In genomic region chr6:43668151-43669028, GRCh38 we compare ENCODE assay signal across 8 cellular contexts. TPM values are rescaled to one million over a fixed set of nuclear protein-coding genes. Genes with fewer than 3 reads are reported as not detected.
DNase-seq lines count a peak whose midpoint lies in the region; ATAC-seq and TF ChIP-seq lines count a peak whose summit lies in the region.

No MANE protein-coding gene starts in this region.

- H3K36me3 ChIP-seq in endodermal cell (ENCODE audit: control insufficient read depth, insufficient read depth, low read length): peaks cover 22% of the 10 kb centered on the region

- H3K9me3 ChIP-seq in endodermal cell (ENCODE audit: control insufficient read depth, low read length): no peaks in the 10 kb centered on the region

- H3K27me3 ChIP-seq in endodermal cell (ENCODE audit: control insufficient read depth, insufficient read depth, low read length, poor library complexity, severe bottlenecking): no peaks in the 10 kb centered on the region

- peak overlapping the region; percentile 76 for H3K27ac Mint-ChIP-seq in activated CD4-positive, alpha-beta T cell treated with anti-CD3 and anti-CD28 coated beads, Interleukin-2, amount 10 ng/mL, durations not matched to agents 24 days and 14 days
- H3K27ac Mint-ChIP-seq in endodermal cell: peak overlapping the region; percentile 82
- H3K27ac Mint-ChIP-seq in stimulated activated naive CD8-positive, alpha-beta T cell treated with anti-CD3 and anti-CD28 coated beads, Interleukin-15, Interleukin-2, amounts not matched to agents 100 ng/mL and 50 ng/mL, for 24 hours: peak overlapping the region; percentile 71

- H3K36me3 Mint-ChIP-seq in activated CD4-positive, alpha-beta T cell treated with anti-CD3 and anti-CD28 coated beads, Interleukin-2, amount 10 ng/mL, durations not matched to agents 24 days and 14 days (ENCODE audit: low read depth): peaks cover 27% of the 10 kb centered on the region
- peaks cover 17% of the 10 kb centered on the region for H3K36me3 Mint-ChIP-seq in endodermal cell (ENCODE audit: low read depth)
- H3K36me3 Mint-ChIP-seq in stimulated activated naive CD8-positive, alpha-beta T cell treated with anti-CD3 and anti-CD28 coated beads, Interleukin-15, Interleukin-2, amounts not matched to agents 100 ng/mL and 50 ng/mL, for 24 hours (ENCODE audit: low read depth): peaks cover 18% of the 10 kb centered on the region

- no peak overlapping the region for H3K9ac ChIP-seq in endodermal cell (ENCODE audit: extremely low read depth, low read length, poor library complexity, severe bottlenecking)

- H3K4me1 Mint-ChIP-seq in activated CD4-positive, alpha-beta T cell treated with anti-CD3 and anti-CD28 coated beads, Interleukin-2, amount 10 ng/mL, durations not matched to agents 24 days and 14 days: peaks cover 38% of the 10 kb centered on the region
- peaks cover 36% of the 10 kb centered on the region for H3K4me1 Mint-ChIP-seq in endodermal cell
- peaks cover 35% of the 10 kb centered on the region for H3K4me1 Mint-ChIP-seq in stimulated activated naive CD8-positive, alpha-beta T cell treated with anti-CD3 and anti-CD28 coated beads, Interleukin-15, Interleukin-2, amounts not matched to agents 100 ng/mL and 50 ng/mL, for 24 hours (ENCODE audit: low read depth)

- no peaks in the 10 kb centered on the region for H3K9me3 Mint-ChIP-seq in activated CD4-positive, alpha-beta T cell treated with anti-CD3 and anti-CD28 coated beads, Interleukin-2, amount 10 ng/mL, durations not matched to agents 24 days and 14 days
- H3K9me3 Mint-ChIP-seq in endodermal cell: no peaks in the 10 kb centered on the region
- H3K9me3 Mint-ChIP-seq in stimulated activated naive CD8-positive, alpha-beta T cell treated with anti-CD3 and anti-CD28 coated beads, Interleukin-15, Interleukin-2, amounts not matched to agents 100 ng/mL and 50 ng/mL, for 24 hours: no peaks in the 10 kb centered on the region

- intact Hi-C loops in activated CD4-positive, alpha-beta T cell treated with anti-CD3 and anti-CD28 coated beads, Interleukin-2, amount 10 ng/mL, durations not matched to agents 24 days and 14 days (cut with micrococcal nuclease): no loop called here

- H3K27ac ChIP-seq in endodermal cell (ENCODE audit: low read depth, low read length): no peak overlapping the region

- TF ChIP-seq CTCF in endodermal cell (conservative IDR thresholded peaks at IDR 0.05): peak; percentile 73

- WGBS in endodermal cell (ENCODE audit: insufficient coverage in 1 of 2, insufficient read length in 1 of 2), 2 experiments: 23 to 38% methylated on average over 7 to 17 of the region's 17 CpGs

- no peak overlapping the region for H3K4me3 ChIP-seq in endodermal cell (ENCODE audit: low read length)

- peak overlapping the region; percentile 52 for H3K4me3 Mint-ChIP-seq in activated CD4-positive, alpha-beta T cell treated with anti-CD3 and anti-CD28 coated beads, Interleukin-2, amount 10 ng/mL, durations not matched to agents 24 days and 14 days
- peak overlapping the region; percentile 37 for H3K4me3 Mint-ChIP-seq in endodermal cell
- peak overlapping the region; percentile 58 for H3K4me3 Mint-ChIP-seq in stimulated activated naive CD8-positive, alpha-beta T cell treated with anti-CD3 and anti-CD28 coated beads, Interleukin-15, Interleukin-2, amounts not matched to agents 100 ng/mL and 50 ng/mL, for 24 hours

- ATAC-seq in HG02623 (IDR thresholded peaks at IDR 0.05; ENCODE audit: unreplicated experiment): peak; percentile 54

- DNase-seq in DMS79 (lab: John Stamatoyannopoulos, UW) (peak; percentile 81), NCI-H2227 (lab: John Stamatoyannopoulos, UW; ENCODE audit: unreplicated experiment) (peak; percentile 18), endodermal cell (peak; percentile 92), midbrain (lab: John Stamatoyannopoulos, UW) (peak; percentile 40), NCI-H446 treated with DMSO at 0.1 percent for 48 hours (lab: John Stamatoyannopoulos, UW) (no peak)
- peak; percentile 81 for DNase-seq in activated CD4-positive, alpha-beta T cell treated with anti-CD3 and anti-CD28 coated beads, Interleukin-2, amount 10 ng/mL, durations not matched to agents 24 days and 14 days

- H3K4me1 ChIP-seq in endodermal cell (ENCODE audit: control insufficient read depth, insufficient read depth, low read length): peaks cover 18% of the 10 kb centered on the region

- H3K27me3 Mint-ChIP-seq in activated CD4-positive, alpha-beta T cell treated with anti-CD3 and anti-CD28 coated beads, Interleukin-2, amount 10 ng/mL, durations not matched to agents 24 days and 14 days: no peaks in the 10 kb centered on the region
- peaks cover 2% of the 10 kb centered on the region for H3K27me3 Mint-ChIP-seq in endodermal cell (ENCODE audit: insufficient read depth)
- no peaks in the 10 kb centered on the region for H3K27me3 Mint-ChIP-seq in stimulated activated naive CD8-positive, alpha-beta T cell treated with anti-CD3 and anti-CD28 coated beads, Interleukin-15, Interleukin-2, amounts not matched to agents 100 ng/mL and 50 ng/mL, for 24 hours

RNA-seq across cellular contexts. Expression of gene MRPS18A, which starts 19.2 kb away (rescaled TPM):
- total RNA-seq in activated CD4-positive, alpha-beta T cell treated with anti-CD3 and anti-CD28 coated beads, Interleukin-2, amount 10 ng/mL, durations not matched to agents 24 days and 14 days: 47.4 and 50.1 TPM in 2 replicates
- total RNA-seq in endodermal cell: 10 to 100 TPM; 53.6 to 58.8 TPM
- polyA plus RNA-seq in endodermal cell (2013, experiment 1 of 2): 50.7 TPM
- polyA plus RNA-seq in endodermal cell (2013, experiment 2 of 2): 50.8 TPM

RNA-seq across cellular contexts. Expression of gene RSPH9, which starts 23.6 kb away (rescaled TPM):
- not detected in 2 replicates for total RNA-seq in activated CD4-positive, alpha-beta T cell treated with anti-CD3 and anti-CD28 coated beads, Interleukin-2, amount 10 ng/mL, durations not matched to agents 24 days and 14 days
- total RNA-seq in endodermal cell: under 1 TPM; 0.44 to 0.64 TPM
- polyA plus RNA-seq in endodermal cell (2013, experiment 1 of 2): 1.7 TPM
- 1.2 TPM for polyA plus RNA-seq in endodermal cell (2013, experiment 2 of 2)

RNA-seq across cellular contexts. Expression of gene MAD2L1BP, which starts 32.8 kb away (rescaled TPM):
- 36.3 and 40.2 TPM in 2 replicates for total RNA-seq in activated CD4-positive, alpha-beta T cell treated with anti-CD3 and anti-CD28 coated beads, Interleukin-2, amount 10 ng/mL, durations not matched to agents 24 days and 14 days
- 10 to 100 TPM; 32.7 to 41.5 TPM for total RNA-seq in endodermal cell
- 33.2 TPM for polyA plus RNA-seq in endodermal cell (2013, experiment 1 of 2)
- polyA plus RNA-seq in endodermal cell (2013, experiment 2 of 2): 31.6 TPM

RNA-seq across cellular contexts. Expression of gene GTPBP2, which starts 39.3 kb away (rescaled TPM):
- total RNA-seq in activated CD4-positive, alpha-beta T cell treated with anti-CD3 and anti-CD28 coated beads, Interleukin-2, amount 10 ng/mL, durations not matched to agents 24 days and 14 days: 69.4 and 70.3 TPM in 2 replicates
- 10 to 100 TPM; 87.9 to 90.6 TPM for total RNA-seq in endodermal cell
- polyA plus RNA-seq in endodermal cell (2013, experiment 1 of 2): 64.2 TPM
- 53.7 TPM for polyA plus RNA-seq in endodermal cell (2013, experiment 2 of 2)
